1 cellular context compared by ENCODE assay signal in genomic region chr18:76343938-76344569, GRCh38.
TF ChIP-seq lines count a peak whose summit lies in the region.

No MANE protein-coding gene starts in this region.

TF ChIP-seq in GM12878, 131 proteins besides CTCF, POLR2A, EP300 and RAD21 (continued from another document):
- TF ChIP-seq BCL11A (IDR thresholded peaks at IDR 0.05; ENCODE audit: low read depth, low read length) = no peak
- TF ChIP-seq ZNF592 (IDR thresholded peaks at IDR 0.05) = no peak
- no peak for TF ChIP-seq ETV6 (conservative IDR thresholded peaks at IDR 0.05 in 1 of 2, IDR thresholded peaks at IDR 0.05 in 1 of 2; ENCODE audit: borderline replicate concordance in 1 of 2, low read depth in 1 of 2)
